15 cellular contexts compared by ENCODE assay signal in genomic region chr5:78771260-78772240, GRCh38.
DNase-seq lines count a peak whose midpoint lies in the region; ATAC-seq, FAIRE-seq and TF ChIP-seq lines count a peak whose summit lies in the region.
"Had no signal": no experiment of that assay in that cellular context is flagged by ENCODE, and none has a peak within 500 bp of the region (broad histone marks: within the 10 kb centered on the region; RNA-seq: fewer than 3 reads in every experiment).

No MANE protein-coding gene starts in this region.

- FAIRE-seq in GM12891 (lab: Jason Lieb, UNC), result peak; percentile 59

- H3K4me3 ChIP-seq in Peyer's patch (no peak overlapping the region), neuron (ENCODE audit: low read length) (no peak overlapping the region), coronary artery (no peak overlapping the region)
- H3K4me3 ChIP-seq: gastrocnemius medialis had no signal

- no peaks in the 10 kb centered on the region for H3K36me3 ChIP-seq in Peyer's patch
- H3K36me3 ChIP-seq in neuron (ENCODE audit: insufficient read depth, low read length), result no peaks in the 10 kb centered on the region
- H3K36me3 ChIP-seq: brain microvascular endothelial cell, gastrocnemius medialis had no signal

- H3K27me3 ChIP-seq in Peyer's patch, result no peaks in the 10 kb centered on the region
- no peaks in the 10 kb centered on the region for H3K27me3 ChIP-seq in neuron (ENCODE audit: insufficient read depth, low read length)
- H3K27me3 ChIP-seq: brain microvascular endothelial cell, gastrocnemius medialis had no signal

- H3K4me1 ChIP-seq in Peyer's patch (peaks cover 0 to 12% (median 0%) of the 10 kb centered on the region in 4 donors), neuron (ENCODE audit: insufficient read depth, low read length) (peaks cover 4% of the 10 kb centered on the region)
- H3K4me1 ChIP-seq: gastrocnemius medialis had no signal

- peak overlapping the region; percentile 37 for H2AFZ ChIP-seq in neuron (ENCODE audit: low read depth, low read length)

- ATAC-seq in esophagus mucosa (peak; percentile 98), GM21786 (IDR thresholded peaks at IDR 0.05; ENCODE audit: unreplicated experiment) (no peak)
- ATAC-seq: gastrocnemius medialis had no signal

- DNase-seq in GM12891 (ENCODE audit: insufficient read length, low spot score) (no peak), Peyer's patch (peak; percentile 43 to 74 (median 73)), medulla oblongata (ENCODE audit: extremely low spot score) (no peak), NCI-H2196 treated with DMSO at 0.1 percent for 48 hours (lab: John Stamatoyannopoulos, UW; ENCODE audit: unreplicated experiment) (no peak), coronary artery (ENCODE audit: low spot score) (no peak)
- DNase-seq: activated T-cell treated with anti-CD3 and anti-CD28 coated beads, Interleukin-2, amount 50 U/mL, for 24 hours; brain microvascular endothelial cell; gastrocnemius medialis; GOT3; NCI-H1048; NK-92 treated with Interleukin-12 subunit alpha and Interleukin-12 subunit beta, amount 100 ng/mL, for 24 hours; T-helper 2 cell had no signal

- H3K9me3 ChIP-seq in Peyer's patch, result no peaks in the 10 kb centered on the region
- H3K9me3 ChIP-seq in neuron (ENCODE audit: low read length), result no peaks in the 10 kb centered on the region
- H3K9me3 ChIP-seq: gastrocnemius medialis had no signal

- no peak overlapping the region for H3K27ac ChIP-seq in Peyer's patch
- H3K27ac ChIP-seq in coronary artery, result peak overlapping the region in 1 of 2 donors; percentile 3
- H3K27ac ChIP-seq: brain microvascular endothelial cell, gastrocnemius medialis had no signal

- TF ChIP-seq CTCF in Peyer's patch (IDR thresholded peaks at IDR 0.05) (no peak), coronary artery (IDR thresholded peaks at IDR 0.05) (no peak)

- TF ChIP-seq POLR2A in GM12891 (IDR thresholded peaks at IDR 0.05; ENCODE audit: low read depth, low read length), result no peak
- TF ChIP-seq POLR2A in Peyer's patch (IDR thresholded peaks at IDR 0.05), result no peak

TF ChIP-seq in GM12891, 5 proteins besides CTCF, POLR2A, EP300 and RAD21:
- TF ChIP-seq SPI1 (IDR thresholded peaks at IDR 0.05; ENCODE audit: low read depth, low read length) (no peak), POU2F2 (IDR thresholded peaks at IDR 0.05; ENCODE audit: low read depth, low read length) (no peak), PAX5 (IDR thresholded peaks at IDR 0.05; ENCODE audit: insufficient read depth, low read length, severe bottlenecking) (no peak), POLR2AphosphoS5 (IDR thresholded peaks at IDR 0.05; ENCODE audit: low read depth, low read length) (no peak), TAF1 (IDR thresholded peaks at IDR 0.05; ENCODE audit: low read depth, low read length) (no peak)

Comparison
In these comparisons a context has a peak if more than half of its experiments do, and no peak if none do; other contexts are left out.
1. DNase-seq: peak in Peyer's patch (3 of 3); none in GM12891 (single experiment), medulla oblongata (single experiment), NCI-H2196 treated with DMSO at 0.1 percent for 48 hours (single experiment) and coronary artery (single experiment).